In the genomic region with DNA sequence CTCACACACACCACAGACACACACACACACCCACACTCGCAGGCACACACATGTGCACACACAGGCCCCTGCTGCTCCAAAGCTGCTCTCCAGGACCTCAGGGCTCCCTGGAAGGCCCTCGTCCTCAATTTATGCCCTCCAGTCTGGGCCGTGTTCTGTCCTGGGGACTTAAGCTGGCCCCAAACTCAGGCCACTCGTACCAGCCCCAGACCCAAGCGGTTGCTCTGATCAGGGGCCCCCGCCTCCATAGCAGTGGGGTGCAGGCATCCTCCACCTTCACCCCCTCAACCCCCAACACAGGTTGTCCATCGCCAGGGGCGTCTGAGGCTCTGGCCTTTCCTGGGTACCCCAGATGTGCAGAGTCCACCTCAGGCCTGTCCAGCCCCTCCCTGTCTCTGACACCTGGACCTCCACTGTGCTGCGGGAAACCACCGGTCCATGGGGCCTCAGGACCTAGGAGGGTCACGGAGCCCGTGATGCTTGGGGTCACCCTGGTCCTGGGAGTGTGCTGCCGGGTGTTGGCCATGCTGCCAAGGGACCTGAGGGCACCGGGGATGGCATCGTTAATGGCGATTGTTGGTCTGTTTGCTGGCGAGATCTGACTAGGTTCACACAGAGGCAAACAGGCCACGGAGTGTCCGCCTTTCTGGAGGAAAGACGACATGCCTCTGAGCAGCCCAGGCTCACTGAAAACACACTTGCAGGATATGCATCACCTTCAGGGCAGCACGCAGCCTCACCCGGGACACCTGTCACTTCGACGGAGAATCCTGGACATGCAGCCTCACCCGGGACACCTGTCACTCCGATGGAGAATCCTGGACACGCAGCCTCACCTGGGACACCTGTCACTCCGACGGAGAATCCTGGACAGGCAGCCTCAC, we compare ENCODE assay signal across 18 cellular contexts.
A peak's percentile ranks its signal among the peaks of the same experiment; 100 is the strongest.
DNase-seq lines count a peak whose midpoint lies in the region; ATAC-seq lines count a peak whose summit lies in the region.
"Had no signal": no experiment of that assay in that cellular context is flagged by ENCODE, and none has a peak within 500 bp of the region (broad histone marks: within the 10 kb centered on the region; RNA-seq: fewer than 3 reads in every experiment).

No MANE protein-coding gene starts in this region.

- DNase-seq in Right ventricle myocardium inferior (ENCODE audit: missing footprints) (peak; percentile 48), left ventricle myocardium superior (no peak), left lobe of liver (ENCODE audit: low spot score) (peak; percentile 36), posterior vena cava (ENCODE audit: low spot score) (peak; percentile 61), NCI-H2196 treated with DMSO at 0.1 percent for 48 hours (lab: John Stamatoyannopoulos, UW; ENCODE audit: unreplicated experiment) (no peak)
- DNase-seq in activated CD4-positive, alpha-beta T cell treated with anti-CD3 and anti-CD28 coated beads for 4 hours, result no peak
- DNase-seq: Calu3, GF-D8, GM23248, Kasumi-1, MG63, NCI-H1092, NCI-H1436 treated with DMSO at 0.1 percent for 48 hours, NCI-H2029, NCI-H526, PC-9 had no signal

- intact Hi-C loops in Right ventricle myocardium inferior (cut with DNase I) (no loop called here), left ventricle myocardium superior (cut with micrococcal nuclease) (no loop called here), posterior vena cava (cut with DNase I) (no loop called here)

- ATAC-seq in Right ventricle myocardium inferior, result no peak
- no peak for ATAC-seq in left ventricle myocardium superior
- no peak for ATAC-seq in left lobe of liver
- ATAC-seq in GM21390 (IDR thresholded peaks at IDR 0.05; ENCODE audit: unreplicated experiment), result no peak
- ATAC-seq: CD8-positive, alpha-beta T cell had no signal

Comparison
In these comparisons a context has a peak if more than half of its experiments do, and no peak if none do; other contexts are left out.
1. DNase-seq: peak in Right ventricle myocardium inferior (single experiment), left lobe of liver (single experiment) and posterior vena cava (single experiment); none in left ventricle myocardium superior (single experiment), NCI-H2196 treated with DMSO at 0.1 percent for 48 hours (single experiment) and activated CD4-positive, alpha-beta T cell treated with anti-CD3 and anti-CD28 coated beads for 4 hours (0 of 2).